Comparison of ENCODE assay signal across 16 cellular contexts in genomic region chr7:32881074-32881982, GRCh38. TPM values are rescaled to one million over a fixed set of nuclear protein-coding genes. Genes with fewer than 3 reads are reported as not detected.
DNase-seq lines count a peak whose midpoint lies in the region; ATAC-seq, FAIRE-seq and TF ChIP-seq lines count a peak whose summit lies in the region.
"Had no signal": no experiment of that assay in that cellular context is flagged by ENCODE, and none has a peak within 500 bp of the region (broad histone marks: within the 10 kb centered on the region; RNA-seq: fewer than 3 reads in every experiment).

No MANE protein-coding gene starts in this region.

- H3K4me3 ChIP-seq in A549, result no peak overlapping the region
- H3K4me3 ChIP-seq in left lung, result no peak overlapping the region
- no peak overlapping the region for H3K4me3 ChIP-seq in CD8-positive, alpha-beta memory T cell (ENCODE audit: low read length)
- H3K4me3 ChIP-seq: heart left ventricle, skin epidermis, vagina had no signal

- H3K27me3 ChIP-seq in left lung, result no peaks in the 10 kb centered on the region
- no peaks in the 10 kb centered on the region for H3K27me3 ChIP-seq in CD8-positive, alpha-beta memory T cell (ENCODE audit: insufficient read depth, low read length, poor library complexity, severe bottlenecking)
- H3K27me3 ChIP-seq: heart left ventricle, vagina had no signal

- H3K9me3 ChIP-seq in A549 (no peaks in the 10 kb centered on the region), left lung (no peaks in the 10 kb centered on the region)
- H3K9me3 ChIP-seq in CD8-positive, alpha-beta memory T cell (ENCODE audit: low read length), result no peaks in the 10 kb centered on the region
- H3K9me3 ChIP-seq: heart left ventricle, vagina had no signal

- WGBS in A549 (ENCODE audit: missing lambda C conversion rate), result 46% methylated on average over 2 of the region's 2 CpGs

- TF ChIP-seq POLR2A in A549 (IDR thresholded peaks at IDR 0.05; ENCODE audit: low read length), result no peak

- no peak for TF ChIP-seq RAD21 in A549 (conservative IDR thresholded peaks at IDR 0.05 in 1 of 2, IDR thresholded peaks at IDR 0.05 in 1 of 2)

- peak overlapping the region in 3 of 8 donors; percentile 41 to 86 (median 64) for H3K27ac Mint-ChIP-seq in CD8-positive, alpha-beta memory T cell
- H3K27ac Mint-ChIP-seq: activated B cell treated with CpG ODN at 0.5 μM for 24 hours; activated T-helper 17 cell treated with anti-CD3 and anti-CD28 coated beads, Interleukin-2, amount 50 U/mL, for 72 hours had no signal

- peaks cover 0 to 2% of the 10 kb centered on the region in 2 donors for H3K36me3 ChIP-seq in left lung
- no peaks in the 10 kb centered on the region for H3K36me3 ChIP-seq in CD8-positive, alpha-beta memory T cell (ENCODE audit: insufficient read depth, low read length)
- H3K36me3 ChIP-seq: vagina had no signal

- peak overlapping the region in 3 of 7 donors; percentile 4 to 29 (median 6) for H3K4me3 Mint-ChIP-seq in CD8-positive, alpha-beta memory T cell
- H3K4me3 Mint-ChIP-seq: activated B cell treated with CpG ODN at 0.5 μM for 24 hours; activated T-helper 17 cell treated with anti-CD3 and anti-CD28 coated beads, Interleukin-2, amount 50 U/mL, for 72 hours had no signal

- peak overlapping the region; percentile 0 to 12; a peak in 2 of 6 replicates for H3K27ac ChIP-seq in A549
- H3K27ac ChIP-seq in VCaP, result peak overlapping the region; percentile 79
- H3K27ac ChIP-seq in left lung, result peak overlapping the region in 1 of 2 donors; percentile 15
- H3K27ac ChIP-seq in CD8-positive, alpha-beta memory T cell (ENCODE audit: low read depth, low read length), result no peak overlapping the region
- H3K27ac ChIP-seq: RWPE1, vagina had no signal

- H3K27me3 Mint-ChIP-seq in CD8-positive, alpha-beta memory T cell, result no peaks in the 10 kb centered on the region
- H3K27me3 Mint-ChIP-seq: activated B cell treated with CpG ODN at 0.5 μM for 24 hours; activated T-helper 17 cell treated with anti-CD3 and anti-CD28 coated beads, Interleukin-2, amount 50 U/mL, for 72 hours had no signal

- POLR2A ChIA-PET in A549 (lab: Yijun Ruan, JAX), result interaction anchor here (0.7 to 1.3 kb wide), 2 partner anchors 9 to 10 kb away, joined by 4 to 6 read pairs; partner anchors contain the start of gene KBTBD2
- POLR2A ChIA-PET in CD8-positive, alpha-beta memory T cell (lab: Charles Lee), result no interaction called here

- intact Hi-C loops in left lung (cut with DNase I), result no loop called here

- no peak for FAIRE-seq in A549 (lab: Jason Lieb, UNC)

- H3K9me3 Mint-ChIP-seq in CD8-positive, alpha-beta memory T cell, result no peaks in the 10 kb centered on the region
- H3K9me3 Mint-ChIP-seq: activated B cell treated with CpG ODN at 0.5 μM for 24 hours; activated T-helper 17 cell treated with anti-CD3 and anti-CD28 coated beads, Interleukin-2, amount 50 U/mL, for 72 hours had no signal

- H3K4me1 ChIP-seq in A549 (peaks cover 56% of the 10 kb centered on the region), left lung (peaks cover 14 to 97% of the 10 kb centered on the region in 2 donors)
- H3K4me1 ChIP-seq in CD8-positive, alpha-beta memory T cell (ENCODE audit: insufficient read depth, low read length), result peaks cover 42% of the 10 kb centered on the region

- TF ChIP-seq CTCF in A549 (IDR thresholded peaks at IDR 0.05) (no peak), VCaP (conservative IDR thresholded peaks at IDR 0.05) (no peak), left lung (IDR thresholded peaks at IDR 0.05) (no peak)

- peaks cover 55 to 97% (median 85%) of the 10 kb centered on the region in 3 donors for H3K4me1 Mint-ChIP-seq in CD8-positive, alpha-beta memory T cell

- ATAC-seq in A549 (peak in 1 of 2 experiments; percentile 60; a peak in 4 of 6 replicates), left lung (peak; percentile 70), GM21526 (IDR thresholded peaks at IDR 0.05; ENCODE audit: low FRiP score, unreplicated experiment) (no peak)
- ATAC-seq: activated T-helper 17 cell treated with anti-CD3 and anti-CD28 coated beads, Interleukin-2, amount 50 U/mL, for 72 hours had no signal

- H3K36me3 Mint-ChIP-seq in CD8-positive, alpha-beta memory T cell, result peaks cover 0 to 27% (median 7%) of the 10 kb centered on the region in 3 donors

- CTCF ChIA-PET in A549 (lab: Yijun Ruan, JAX), result interaction anchor here (1.0 to 1.5 kb wide), 2 partner anchors 9 to 14 kb away, joined by 3 to 4 read pairs; no protein-coding TSS in a partner anchor
- CTCF ChIA-PET in CD8-positive, alpha-beta memory T cell (lab: Charles Lee), result interaction anchor here (1.0 kb wide), 1 partner anchor 35 kb away, joined by 3 read pairs; no protein-coding TSS in a partner anchor

- peak in 1 of 2 experiments; percentile 44 for DNase-seq in A549 (ENCODE audit: low read depth in 1 of 2, low spot score in 1 of 2)
- DNase-seq in EH (ENCODE audit: low read depth), result peak; percentile 67
- no peak for DNase-seq in left lung
- DNase-seq in AG08396 (ENCODE audit: low spot score), result no peak
- no peak for DNase-seq in CD8-positive, alpha-beta memory T cell
- no peak for DNase-seq in NCI-H748 treated with DMSO at 0.1 percent for 48 hours (lab: John Stamatoyannopoulos, UW)
- DNase-seq: activated B cell treated with CpG ODN at 0.5 μM for 24 hours, COR-L47, heart left ventricle, mesendoderm had no signal

- no peak for TF ChIP-seq EP300 in A549 (IDR thresholded peaks at IDR 0.05)

- peak overlapping the region; percentile 77 for H3K4me2 ChIP-seq in A549

TF ChIP-seq in A549, 52 proteins besides CTCF, POLR2A, EP300 and RAD21:
- TF ChIP-seq PHF8 (IDR thresholded peaks at IDR 0.05; ENCODE audit: borderline replicate concordance, low read depth) (no peak), RNF2 (IDR thresholded peaks at IDR 0.05; ENCODE audit: borderline replicate concordance, low read depth) (no peak), SREBF2 (IDR thresholded peaks at IDR 0.05) (no peak), POLR2AphosphoS2 (conservative IDR thresholded peaks at IDR 0.05; ENCODE audit: low read length) (no peak), CEBPB (IDR thresholded peaks at IDR 0.05) (peak; percentile 64 to 88; a peak in 3 of 4 replicates), JUNB (IDR thresholded peaks at IDR 0.05) (no peak)
TF ChIP-seq in A549: peak in this region for 1.

RNA-seq across cellular contexts. Expression of gene KBTBD2, which starts 10.2 kb away (rescaled TPM):
- polyA plus RNA-seq in A549 (2011; rRNA removed), result 43.0 and 43.7 TPM in 2 replicates
- polyA plus RNA-seq in A549 (2012; cell fraction: cytosol; rRNA removed), result 11.5 and 13.4 TPM in 2 replicates
- 10.9 and 17.7 TPM in 2 replicates for polyA plus RNA-seq in A549 (2012; cell fraction: nucleus; rRNA removed)
- polyA plus RNA-seq in A549 (2017; fragmentation: RNase III; extraction: RNeasy Plus Mini Kit Qiagen cat#74134 plus additional on column Dnase treatment), result 24.2 to 26.9 TPM (median 25.5 TPM) in 3 replicates
- polyA minus RNA-seq in A549 (2011; rRNA and poly(A)+ RNA removed), result 22.8 and 23.4 TPM in 2 replicates
- 10 to 100 TPM; 28.7 to 36.8 TPM for total RNA-seq in left lung
- total RNA-seq in CD8-positive, alpha-beta memory T cell, result 10 to 100 TPM; 21.8 to 24.2 TPM
- polyA plus RNA-seq in CD8-positive, alpha-beta memory T cell, result 21.9 TPM
